ENCODE assay signal across 9 cellular contexts in the genomic region with DNA sequence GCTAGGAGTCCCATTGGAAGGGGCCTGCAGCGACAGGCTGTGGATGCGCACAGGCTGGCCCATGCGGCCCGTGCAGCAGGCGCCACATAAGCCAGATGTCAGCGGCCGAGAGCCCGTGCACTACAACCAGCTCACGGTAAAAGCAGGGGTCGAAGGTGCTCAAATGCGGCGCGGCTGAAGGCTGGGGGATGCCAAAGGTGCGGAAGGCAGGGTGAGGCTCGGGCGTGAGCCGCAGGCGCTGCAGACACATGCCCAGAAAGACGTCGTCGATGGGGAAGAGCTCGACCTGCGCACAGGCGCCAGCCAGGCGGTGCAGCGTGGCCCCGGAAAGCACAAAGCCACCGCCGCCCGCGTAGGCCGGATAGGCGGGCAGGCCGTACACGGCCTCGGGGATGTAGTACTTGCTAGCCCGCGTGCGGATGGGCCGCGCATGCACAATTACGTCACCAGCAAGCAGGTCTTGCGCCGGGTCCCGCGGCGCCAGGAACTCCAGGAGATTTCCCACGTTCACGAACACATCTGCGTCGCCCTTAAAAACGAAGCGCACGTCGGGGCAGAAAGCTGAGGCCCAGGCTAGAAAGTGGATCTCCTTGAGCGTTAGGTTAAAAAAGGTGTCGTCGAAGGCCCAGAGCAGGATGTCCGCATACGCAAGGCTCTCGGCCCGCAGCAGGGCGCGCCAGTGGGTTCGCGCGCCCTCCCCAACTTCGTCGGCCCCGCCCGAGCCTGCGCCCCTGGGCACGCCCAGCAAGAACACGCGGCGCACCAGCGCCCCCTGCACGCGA. TPM values are rescaled to one million over a fixed set of nuclear protein-coding genes. Genes with fewer than 3 reads are reported as not detected.
DNase-seq lines count a peak whose midpoint lies in the region; ATAC-seq, FAIRE-seq and TF ChIP-seq lines count a peak whose summit lies in the region.
"Had no signal": no experiment of that assay in that cellular context is flagged by ENCODE, and none has a peak within 500 bp of the region (broad histone marks: within the 10 kb centered on the region; RNA-seq: fewer than 3 reads in every experiment).

No MANE protein-coding gene starts in this region.

- H3K4me1 ChIP-seq in mesendoderm (ENCODE audit: control insufficient read depth, low read depth, low read length): no peaks in the 10 kb centered on the region

- H3K18ac ChIP-seq in mesendoderm (ENCODE audit: low read length): no peak overlapping the region

- no peak overlapping the region for H2BK15ac ChIP-seq in mesendoderm (replicated peaks; ENCODE audit: low read depth)

- no peaks in the 10 kb centered on the region for H3K79me2 ChIP-seq in mesendoderm (ENCODE audit: control insufficient read depth, insufficient read depth, low read length)

- no peaks in the 10 kb centered on the region for H3K27me3 ChIP-seq in bronchial epithelial cell (ENCODE audit: control insufficient read depth, insufficient read depth, low read length)
- peaks cover 14% of the 10 kb centered on the region for H3K27me3 ChIP-seq in mesendoderm (ENCODE audit: insufficient read depth, low read length, poor library complexity)

- FAIRE-seq in bronchial epithelial cell (lab: Jason Lieb, UNC): no peak
- FAIRE-seq: keratinocyte had no signal

- no peak overlapping the region for H3K4ac ChIP-seq in mesendoderm (ENCODE audit: low read depth, low read length)

- no CpG with 5 or more reads among the region's 79 CpGs for WGBS in mesendoderm (ENCODE audit: extremely low coverage, insufficient coverage, low lambda C conversion rate)

- H4K5ac ChIP-seq in mesendoderm (ENCODE audit: low read length): no peak overlapping the region

- DNase-seq in bronchial epithelial cell (ENCODE audit: low read depth) (no peak), mesendoderm (peak; percentile 87), NCI-H2196 treated with DMSO at 0.1 percent for 48 hours (lab: John Stamatoyannopoulos, UW; ENCODE audit: unreplicated experiment) (no peak), medulla oblongata (ENCODE audit: extremely low spot score) (no peak), NCI-H226 (no peak)

- H3K4me3 ChIP-seq in bronchial epithelial cell (ENCODE audit: low read depth, low read length) (peak overlapping the region; percentile 58), mesendoderm (ENCODE audit: low read length) (no peak overlapping the region)

- no peak overlapping the region for H2AK5ac ChIP-seq in mesendoderm (ENCODE audit: low read length)

- TF ChIP-seq CTCF in 22Rv1 (IDR thresholded peaks at IDR 0.05) (peak; percentile 8; the same call in 1 of the 2 replicates), GM12873 (IDR thresholded peaks at IDR 0.05; ENCODE audit: insufficient read depth, low read depth, low read length, missing control alignments) (peak; percentile 1), bronchial epithelial cell (IDR thresholded peaks at IDR 0.05; ENCODE audit: insufficient read depth, low read length, severe bottlenecking) (no peak)

- H4K8ac ChIP-seq in mesendoderm (ENCODE audit: low read depth, low read length): no peak overlapping the region

- peak overlapping the region; percentile 61 for H3K4me2 ChIP-seq in mesendoderm (ENCODE audit: low read length)

- peak overlapping the region; percentile 9 for H3K23ac ChIP-seq in mesendoderm (ENCODE audit: low read length)

- H2BK5ac ChIP-seq in mesendoderm (ENCODE audit: low read length): no peak overlapping the region

- H3K56ac ChIP-seq in mesendoderm (ENCODE audit: low read length): peak overlapping the region; percentile 96

- H3K9ac ChIP-seq in mesendoderm (ENCODE audit: low read length): peak overlapping the region; percentile 86

- H3K27ac ChIP-seq in 22Rv1: no peak overlapping the region
- no peak overlapping the region for H3K27ac ChIP-seq in mesendoderm (ENCODE audit: low read depth, low read length)

- peaks cover 12% of the 10 kb centered on the region for H3K36me3 ChIP-seq in bronchial epithelial cell (ENCODE audit: control insufficient read depth, insufficient read depth, low read length)
- peaks cover 3% of the 10 kb centered on the region for H3K36me3 ChIP-seq in mesendoderm (ENCODE audit: control insufficient read depth, insufficient read depth, low read length)

- H2BK120ac ChIP-seq in mesendoderm (ENCODE audit: low read depth, low read length): no peak overlapping the region

- ATAC-seq in GM18517 (IDR thresholded peaks at IDR 0.05; ENCODE audit: unreplicated experiment): no peak

- H3K79me1 ChIP-seq in mesendoderm (ENCODE audit: low read length): no peaks in the 10 kb centered on the region

RNA-seq across cellular contexts. Expression of a gene that starts 1.3 kb away (rescaled TPM):
- total RNA-seq in bronchial epithelial cell: 8.7 and 11.4 TPM in 2 replicates
- 2.2 TPM for polyA plus RNA-seq in mesendoderm (2013, experiment 1 of 2)
- polyA plus RNA-seq in mesendoderm (2013, experiment 2 of 2): 2.0 TPM

RNA-seq across cellular contexts. Expression of a gene that starts 10.2 kb away (rescaled TPM):
- total RNA-seq in bronchial epithelial cell: 31.9 and 35.8 TPM in 2 replicates
- polyA plus RNA-seq in mesendoderm (2013, experiment 1 of 2): 0.15 TPM
- polyA plus RNA-seq in mesendoderm (2013, experiment 2 of 2): 0.08 TPM

RNA-seq across cellular contexts. Expression of a gene that starts 10.3 kb away (rescaled TPM):
- 4.1 and 4.5 TPM in 2 replicates for total RNA-seq in bronchial epithelial cell
- 0.08 TPM for polyA plus RNA-seq in mesendoderm (2013, experiment 1 of 2)
- 0.06 TPM for polyA plus RNA-seq in mesendoderm (2013, experiment 2 of 2)

RNA-seq across cellular contexts. Expression of a gene that starts 15.1 kb away (rescaled TPM):
- total RNA-seq in bronchial epithelial cell: 3.7 and 8.1 TPM in 2 replicates
- polyA plus RNA-seq in mesendoderm (2013, experiment 1 of 2): not detected
- polyA plus RNA-seq in mesendoderm (2013, experiment 2 of 2): not detected

RNA-seq across cellular contexts. Expression of a gene that starts 20.9 kb away (rescaled TPM):
- 28.2 and 37.8 TPM in 2 replicates for total RNA-seq in bronchial epithelial cell
- 1.3 TPM for polyA plus RNA-seq in mesendoderm (2013, experiment 1 of 2)
- 1.1 TPM for polyA plus RNA-seq in mesendoderm (2013, experiment 2 of 2)
